Comparison of ENCODE assay signal across 9 cellular contexts in the genomic region with DNA sequence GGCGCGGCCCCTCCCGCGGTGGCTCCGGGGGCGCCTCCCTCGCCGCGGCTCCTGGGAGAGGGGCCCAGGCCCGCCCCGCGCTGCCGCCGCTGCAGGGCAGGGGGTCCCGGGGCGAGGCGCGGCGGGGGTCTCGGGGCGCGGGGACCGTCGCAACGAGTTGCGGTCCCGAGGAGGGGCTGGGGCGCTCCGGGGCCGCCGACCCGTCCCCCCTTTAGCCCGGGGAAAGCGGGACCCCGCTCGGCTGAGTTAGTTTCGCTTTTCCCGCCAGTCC. TPM values are rescaled to one million over a fixed set of nuclear protein-coding genes. Genes with fewer than 3 reads are reported as not detected.
A peak's percentile ranks its signal among the peaks of the same experiment; 100 is the strongest.
DNase-seq lines count a peak whose midpoint lies in the region; ATAC-seq and TF ChIP-seq lines count a peak whose summit lies in the region.
"Had no signal": no experiment of that assay in that cellular context is flagged by ENCODE, and none has a peak within 500 bp of the region (broad histone marks: within the 10 kb centered on the region; RNA-seq: fewer than 3 reads in every experiment).

No MANE protein-coding gene starts in this region.

- peaks cover 7% of the 10 kb centered on the region for H3K9me3 ChIP-seq in A673 (ENCODE audit: low read depth, low read length, poor library complexity, severe bottlenecking)
- H3K9me3 ChIP-seq in HUES48 (ENCODE audit: control insufficient read depth, insufficient read depth, low read length), result peaks cover 3% of the 10 kb centered on the region
- H3K9me3 ChIP-seq in duodenal mucosa (ENCODE audit: control insufficient read depth in 1 of 2, low read length in 2 of 2), result peaks cover 3 to 7% of the 10 kb centered on the region in 2 donors
- H3K9me3 ChIP-seq in muscle layer of colon (ENCODE audit: low read length), result peaks cover 4% of the 10 kb centered on the region

- H3K27me3 Mint-ChIP-seq in activated CD8-positive, alpha-beta T cell treated with anti-CD3 and anti-CD28 coated beads for 36 hours, result peaks cover 2% of the 10 kb centered on the region
- H3K27me3 Mint-ChIP-seq: naive B cell had no signal

- ATAC-seq in HG02970 (IDR thresholded peaks at IDR 0.05; ENCODE audit: low FRiP score, unreplicated experiment), result no peak
- no peak for ATAC-seq in activated CD8-positive, alpha-beta T cell treated with anti-CD3 and anti-CD28 coated beads for 36 hours

- peaks cover 2% of the 10 kb centered on the region for H3K36me3 Mint-ChIP-seq in activated CD8-positive, alpha-beta T cell treated with anti-CD3 and anti-CD28 coated beads for 36 hours (ENCODE audit: low read depth)

- H3K36me3 ChIP-seq in A673 (ENCODE audit: insufficient read depth, low read length, poor library complexity, severe bottlenecking) (no peaks in the 10 kb centered on the region), HUES48 (ENCODE audit: control insufficient read depth, insufficient read depth, low read length) (no peaks in the 10 kb centered on the region), duodenal mucosa (ENCODE audit: control insufficient read depth in 1 of 2, insufficient read depth in 2 of 2, low read length in 2 of 2) (no peaks in the 10 kb centered on the region), muscle layer of colon (ENCODE audit: insufficient read depth, low read length) (no peaks in the 10 kb centered on the region)

- H3K27ac Mint-ChIP-seq in activated CD8-positive, alpha-beta T cell treated with anti-CD3 and anti-CD28 coated beads for 36 hours, result no peak overlapping the region

- peak overlapping the region; percentile 84 for H3K4me3 ChIP-seq in A673 (ENCODE audit: low read depth, low read length, poor library complexity, severe bottlenecking)
- H3K4me3 ChIP-seq in HUES48 (ENCODE audit: low read depth, low read length), result peak overlapping the region; percentile 67; the same call in 1 of the 2 replicates
- H3K4me3 ChIP-seq in duodenal mucosa (ENCODE audit: low read depth in 1 of 2, low read length in 2 of 2), result peak overlapping the region; percentile 86 to 97
- H3K4me3 ChIP-seq in muscle layer of colon (ENCODE audit: low read depth in 1 of 2, low read length in 2 of 2), result peak overlapping the region; percentile 76 to 89

- H3K27ac ChIP-seq in A673 (ENCODE audit: low read depth, low read length, poor library complexity, severe bottlenecking) (peak overlapping the region; percentile 73), HUES48 (ENCODE audit: low read depth, low read length) (no peak overlapping the region), duodenal mucosa (ENCODE audit: low read depth, low read length) (peak overlapping the region; percentile 67), muscle layer of colon (ENCODE audit: low read depth, low read length) (peak overlapping the region; percentile 92)

- H3K27me3 ChIP-seq in A673 (replicated peaks; ENCODE audit: insufficient read depth, low read depth, low read length, poor library complexity), result no peaks in the 10 kb centered on the region
- H3K27me3 ChIP-seq in HUES48 (ENCODE audit: control insufficient read depth, insufficient read depth, low read length), result peaks cover 23% of the 10 kb centered on the region
- H3K27me3 ChIP-seq in duodenal mucosa (ENCODE audit: control insufficient read depth in 1 of 2, insufficient read depth in 2 of 2, low read length in 2 of 2), result no peaks in the 10 kb centered on the region
- no peaks in the 10 kb centered on the region for H3K27me3 ChIP-seq in muscle layer of colon (ENCODE audit: control insufficient read depth in 1 of 2, insufficient read depth in 2 of 2, low read length in 2 of 2)

- peaks cover 8% of the 10 kb centered on the region for H3K9me3 Mint-ChIP-seq in activated CD8-positive, alpha-beta T cell treated with anti-CD3 and anti-CD28 coated beads for 36 hours

- CTCF ChIA-PET in A673 (lab: Charles Lee), result no interaction called here
- CTCF ChIA-PET in activated CD8-positive, alpha-beta T cell treated with anti-CD3 and anti-CD28 coated beads for 36 hours (lab: Charles Lee), result no interaction called here

- H3K4me3 Mint-ChIP-seq in activated CD8-positive, alpha-beta T cell treated with anti-CD3 and anti-CD28 coated beads for 36 hours, result no peak overlapping the region

- POLR2A ChIA-PET in A673 (lab: Charles Lee; ENCODE audit: low non-redundant PET), result no interaction called here
- POLR2A ChIA-PET in activated CD8-positive, alpha-beta T cell treated with anti-CD3 and anti-CD28 coated beads for 36 hours (lab: Charles Lee), result no interaction called here

- TF ChIP-seq CTCF in A673 (conservative IDR thresholded peaks at IDR 0.05; ENCODE audit: low read depth, low read length), result no peak
- no peak for TF ChIP-seq CTCF in activated CD8-positive, alpha-beta T cell treated with anti-CD3 and anti-CD28 coated beads for 36 hours (IDR thresholded peaks at IDR 0.05)

- H3K9ac ChIP-seq in HUES48 (ENCODE audit: low read depth, low read length), result no peak overlapping the region
- H3K9ac ChIP-seq in duodenal mucosa (ENCODE audit: low read depth in 1 of 2, low read length in 2 of 2), result peak overlapping the region in 1 of 2 donors; percentile 81
- no peak overlapping the region for H3K9ac ChIP-seq in muscle layer of colon (ENCODE audit: low read length)

- BruUV-seq in A673 (replicated peaks; lab: Mats Ljungman, UMichigan), result no TSS peak

- DNase-seq in A673 (ENCODE audit: low spot score) (no peak), globus pallidus (ENCODE audit: low spot score) (no peak)
- DNase-seq in stimulated activated CD4-positive, alpha-beta T cell treated with anti-CD3 and anti-CD28 coated beads, Interleukin-2, amount 100 ng/mL, for 24 hours, result no peak
- DNase-seq in activated CD8-positive, alpha-beta T cell treated with anti-CD3 and anti-CD28 coated beads for 36 hours, result no peak

- H3K4me1 ChIP-seq in A673 (ENCODE audit: insufficient read depth, low read length, poor library complexity, severe bottlenecking) (peaks cover 21% of the 10 kb centered on the region), HUES48 (ENCODE audit: control insufficient read depth, insufficient read depth, low read length) (peaks cover 7% of the 10 kb centered on the region; the same call in 1 of the 2 replicates), duodenal mucosa (ENCODE audit: control insufficient read depth in 1 of 2, insufficient read depth in 2 of 2, low read length in 2 of 2) (peaks cover 37 to 52% of the 10 kb centered on the region in 2 donors), muscle layer of colon (ENCODE audit: insufficient read depth, low read length) (peaks cover 42% of the 10 kb centered on the region)

- intact Hi-C loops in A673 (cut with micrococcal nuclease; ENCODE audit: unreplicated experiment), result loop anchor here (5.0 kb wide), 1 partner anchor 164 kb away; no protein-coding TSS in a partner anchor
- intact Hi-C loops in activated CD8-positive, alpha-beta T cell treated with anti-CD3 and anti-CD28 coated beads for 36 hours (cut with micrococcal nuclease), result no loop called here

- peaks cover 14% of the 10 kb centered on the region for H3K4me1 Mint-ChIP-seq in activated CD8-positive, alpha-beta T cell treated with anti-CD3 and anti-CD28 coated beads for 36 hours (ENCODE audit: low read depth)

RNA-seq across cellular contexts. Expression of a gene that starts 0.5 kb away (rescaled TPM):
- 7.5 and 11.8 TPM in 2 replicates for total RNA-seq in A673 (2021)
- 1 to 10 TPM; 1.1 to 1.5 TPM for total RNA-seq in activated CD8-positive, alpha-beta T cell treated with anti-CD3 and anti-CD28 coated beads for 36 hours

RNA-seq across cellular contexts. Expression of a gene that starts 58.6 kb away (rescaled TPM):
- total RNA-seq in A673 (2021), result 6.2 and 10.6 TPM in 2 replicates
- 1 to 10 TPM; 7.5 to 7.8 TPM for total RNA-seq in activated CD8-positive, alpha-beta T cell treated with anti-CD3 and anti-CD28 coated beads for 36 hours
